37 cellular contexts compared by ENCODE assay signal in the genomic region with DNA sequence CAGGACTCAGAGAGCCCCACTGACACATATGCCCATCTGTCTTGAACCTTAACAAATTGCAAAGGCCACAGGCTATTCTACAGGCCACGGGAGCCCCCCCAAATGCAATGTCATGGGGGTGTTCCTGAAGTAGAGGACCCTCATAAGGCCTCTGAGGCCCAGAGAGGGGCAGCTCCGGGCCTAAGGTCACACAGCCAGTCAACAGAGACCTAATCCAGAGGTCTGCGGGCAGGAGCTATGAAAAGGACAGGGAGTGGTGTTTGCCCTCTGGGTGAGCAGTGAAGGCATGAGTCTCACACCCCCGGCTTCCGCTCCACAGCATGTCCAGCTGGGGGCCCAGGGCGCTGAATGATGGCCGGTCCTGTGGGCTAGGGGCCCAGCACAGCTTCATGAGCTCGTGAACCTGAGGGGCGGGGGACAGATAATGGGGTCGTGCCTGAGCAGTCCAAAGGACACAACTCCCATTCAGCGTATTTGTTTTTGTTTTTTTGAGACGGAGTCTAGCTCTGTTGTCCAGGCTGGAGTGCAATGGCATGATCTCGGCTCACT. TPM values are rescaled to one million over a fixed set of nuclear protein-coding genes. Genes with fewer than 3 reads are reported as not detected.
"Had no signal": no experiment of that assay in that cellular context is flagged by ENCODE, and none has a peak within 500 bp of the region (broad histone marks: within the 10 kb centered on the region; RNA-seq: fewer than 3 reads in every experiment).

No MANE protein-coding gene starts in this region.

- H3K4me1 ChIP-seq: adrenal gland had no signal

- H3K36me3 ChIP-seq: cardiac muscle cell had no signal

- FAIRE-seq: astrocyte, bronchial epithelial cell, TTC549 had no signal

- H3K4me3 ChIP-seq: adrenal gland, body of pancreas, cardiac muscle cell had no signal

- ATAC-seq: activated CD8-positive, alpha-beta T cell treated with anti-CD3 and anti-CD28 coated beads for 36 hours; activated naive CD4-positive, alpha-beta T cell treated with anti-CD3 and anti-CD28 coated beads, Interleukin-2, amount 50 U/mL, for 72 hours; activated T-cell treated with anti-CD3 and anti-CD28 coated beads, Interleukin-2, amount 50 U/mL, for 4 hours; activated T-cell treated with anti-CD3 and anti-CD28 coated beads, Interleukin-2, amount 50 U/mL, for 72 hours; activated T-helper 17 cell treated with anti-CD3 and anti-CD28 coated beads, Interleukin-2, amount 50 U/mL, for 72 hours; body of pancreas had no signal

- DNase-seq: activated B cell treated with CpG ODN at 0.5 μM for 24 hours; activated CD4-positive, alpha-beta memory T cell treated with anti-CD3 and anti-CD28 coated beads for 36 hours; activated CD4-positive, alpha-beta T cell treated with anti-CD3 and anti-CD28 coated beads for 4 hours; activated CD4-positive, alpha-beta T cell treated with anti-CD3 and anti-CD28 coated beads, Interleukin-2, amount 10 ng/mL, durations not matched to agents 24 days and 14 days; activated CD4-positive, alpha-beta T cell treated with anti-CD3 and anti-CD28 coated beads, Interleukin-2, amount 50 U/mL, for 1 hour; activated CD4-positive, alpha-beta T cell treated with anti-CD3 and anti-CD28 coated beads, Interleukin-2, amount 50 U/mL, for 4 hours; activated CD4-positive, CD25-positive, alpha-beta regulatory T cell treated with anti-CD3 and anti-CD28 coated beads, Interleukin-2, amount 50 U/mL, for 72 hours; activated CD8-positive, alpha-beta memory T cell treated with anti-CD3 and anti-CD28 coated beads, Interleukin-2, amount 50 U/mL, for 4 hours; activated CD8-positive, alpha-beta T cell treated with anti-CD3 and anti-CD28 coated beads for 36 hours; activated effector memory CD4-positive, alpha-beta T cell treated with anti-CD3 and anti-CD28 coated beads, Interleukin-2, amount 50 U/mL, for 16 hours; activated gamma-delta T cell treated with Interleukin-2 at 50 U/mL for 16 hours; activated naive CD4-positive, alpha-beta T cell; activated naive CD4-positive, alpha-beta T cell treated with anti-CD3 and anti-CD28 coated beads, Interleukin-2, amount 50 U/mL, for 16 hours; activated naive CD8-positive, alpha-beta T cell treated with anti-CD3 and anti-CD28 coated beads for 36 hours; activated T-cell treated with anti-CD3 and anti-CD28 coated beads for 4 hours; activated T-cell treated with anti-CD3 and anti-CD28 coated beads, Interleukin-2, amount 50 U/mL, for 1 hour; activated T-cell treated with anti-CD3 and anti-CD28 coated beads, Interleukin-2, amount 50 U/mL, for 4 hours; activated T-cell treated with anti-CD3 and anti-CD28 coated beads, Interleukin-2, amount 50 U/mL, for 72 hours; adrenal gland; amniotic stem cell; aorta; body of pancreas; caudate nucleus; cerebellar nuclear complex; SW 1271; T-helper 1 cell; T-helper 2 cell; T-helper 9 cell had no signal

- H3K27me3 ChIP-seq: cardiac muscle cell had no signal

- H3K9me3 ChIP-seq: adrenal gland, body of pancreas had no signal

- H3K27ac ChIP-seq: adrenal gland, body of pancreas, cardiac muscle cell, VCaP had no signal

RNA-seq across cellular contexts. Expression of a gene that starts 5.3 kb away (rescaled TPM):
- total RNA-seq: aorta, astrocyte, body of pancreas, bronchial epithelial cell had no signal
- polyA plus RNA-seq: aorta, cardiac muscle cell had no signal

RNA-seq across cellular contexts. Expression of a gene that starts 31.6 kb away (rescaled TPM):
- total RNA-seq: activated B cell treated with CpG ODN at 0.5 μM for 24 hours; activated CD4-positive, alpha-beta T cell treated with anti-CD3 and anti-CD28 coated beads, Interleukin-2, amount 10 ng/mL, durations not matched to agents 24 days and 14 days; activated CD8-positive, alpha-beta memory T cell treated with anti-CD3 and anti-CD28 coated beads for 36 hours; activated naive CD8-positive, alpha-beta T cell treated with anti-CD3 and anti-CD28 coated beads for 36 hours; activated T-helper 1 cell treated with anti-CD3 and anti-CD28 coated beads, Interleukin-12 subunit alpha, Interleukin-12 subunit beta, Interleukin-2, Interleukin-4 antibody, amounts not matched to agents 30 ng/mL and 10 ng/mL and 1 ng/mL, durations not matched to agents 14 hours and 24 hours and 36 hours; cardiac muscle cell had no signal
- polyA plus RNA-seq: cardiac muscle cell had no signal

RNA-seq across cellular contexts. Expression of a gene that starts 45.2 kb away (rescaled TPM):
- total RNA-seq: adrenal gland, aorta, astrocyte, body of pancreas had no signal
- polyA plus RNA-seq: cardiac muscle cell had no signal
